ENCODE assay signal across 15 cellular contexts in the genomic region with DNA sequence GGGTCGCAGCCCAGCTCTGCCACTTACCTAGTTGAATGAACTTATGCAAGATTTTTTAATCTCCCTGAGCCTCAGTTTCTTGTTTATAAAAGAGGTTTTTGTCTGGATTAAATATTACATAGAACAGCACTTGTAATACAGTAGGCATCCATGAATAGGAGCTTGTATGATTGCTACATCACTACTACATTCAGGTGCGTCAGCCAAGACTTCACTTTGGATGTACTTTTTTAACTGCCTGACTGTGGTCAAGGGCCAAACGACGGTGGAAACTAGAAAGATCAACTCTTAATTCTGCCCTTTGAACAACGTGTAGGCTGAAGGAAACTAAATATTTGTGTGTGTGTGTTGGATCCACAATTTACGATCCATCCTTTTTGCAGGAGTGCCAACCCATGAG.
DNase-seq lines count a peak whose midpoint lies in the region; ATAC-seq and TF ChIP-seq lines count a peak whose summit lies in the region.
"Had no signal": no experiment of that assay in that cellular context is flagged by ENCODE, and none has a peak within 500 bp of the region (broad histone marks: within the 10 kb centered on the region; RNA-seq: fewer than 3 reads in every experiment).

No MANE protein-coding gene starts in this region.

- DNase-seq in IMR-90 (no peak), endodermal cell (peak; percentile 7), lower lobe of right lung (no peak), vagina (ENCODE audit: extremely low spot score in 2 of 2) (no peak), superior temporal gyrus (ENCODE audit: extremely low spot score) (no peak), CD1c-positive myeloid dendritic cell (ENCODE audit: extremely low spot score) (no peak)
- DNase-seq: 8988T; CD8-positive, alpha-beta T cell; COR-L47; DMS 273 treated with DMSO at 0.1 percent for 48 hours; GM23248 had no signal

- H2AK5ac ChIP-seq in IMR-90 (ENCODE audit: low read depth, low read length) = peak overlapping the region; percentile 76

- 0 out of 2 replicates have a peak, but pooled peaks cover 9% of the 10 kb centered on the region for H3K9me1 ChIP-seq in IMR-90 (ENCODE audit: insufficient read depth, low read length)

- H2BK5ac ChIP-seq in IMR-90 (ENCODE audit: low read depth, low read length, poor library complexity, severe bottlenecking) = no peak overlapping the region

- H2AFZ ChIP-seq in IMR-90 (replicated peaks; ENCODE audit: low read length, poor library complexity) = no peak overlapping the region
- H2AFZ ChIP-seq: GM23248 had no signal

- peak overlapping the region; percentile 17; the same call in 1 of the 2 replicates for H2BK120ac ChIP-seq in IMR-90 (ENCODE audit: low read depth, low read length)

- peak overlapping the region; percentile 68; the same call in 2 of the 3 replicates for H2BK15ac ChIP-seq in IMR-90 (ENCODE audit: low read depth, low read length)

- peaks cover 6% of the 10 kb centered on the region for H3K4me1 Mint-ChIP-seq in endodermal cell

- no peak overlapping the region for H3K4me2 ChIP-seq in IMR-90 (ENCODE audit: low read depth, low read length)
- H3K4me2 ChIP-seq: BLaER1 had no signal

- no peak for TF ChIP-seq RAD21 in IMR-90 (IDR thresholded peaks at IDR 0.05; ENCODE audit: low read length)

- intact Hi-C loops in IMR-90 (cut with micrococcal nuclease) (no loop called here), lower lobe of right lung (cut with DNase I) (no loop called here), vagina (cut with DNase I) (no loop called here)

- no peak overlapping the region for H3K23ac ChIP-seq in IMR-90 (ENCODE audit: low read depth, low read length)

- H3K27ac ChIP-seq in IMR-90 (ENCODE audit: insufficient read depth, low read length) (no peak overlapping the region), endodermal cell (ENCODE audit: low read depth, low read length) (no peak overlapping the region), lower lobe of right lung (no peak overlapping the region), vagina (peak overlapping the region; percentile 16)
- H3K27ac ChIP-seq: BLaER1, GM23248 had no signal

- TF ChIP-seq POLR2A in IMR-90 (IDR thresholded peaks at IDR 0.05; ENCODE audit: low read depth, low read length) (no peak), vagina (IDR thresholded peaks at IDR 0.05) (no peak)

- no peaks in the 10 kb centered on the region for H3K36me3 Mint-ChIP-seq in endodermal cell (ENCODE audit: low read depth)
- H3K36me3 Mint-ChIP-seq: CD14-positive monocyte; CD8-positive, alpha-beta T cell had no signal

- H2BK20ac ChIP-seq in IMR-90 (ENCODE audit: low read depth, low read length) = peak overlapping the region; percentile 72; the same call in 1 of the 2 replicates

- no peak for ATAC-seq in IMR-90 (ENCODE audit: low read depth)
- ATAC-seq in lower lobe of right lung = peak; percentile 41 to 66
- ATAC-seq in GM21619 (IDR thresholded peaks at IDR 0.05; ENCODE audit: unreplicated experiment) = no peak
- ATAC-seq: CD8-positive, alpha-beta T cell had no signal

- no TSS peak for BruUV-seq in IMR-90 (replicated peaks; lab: Mats Ljungman, UMichigan)

- H4K8ac ChIP-seq in IMR-90 (ENCODE audit: low read depth in 2 of 2, low read length in 2 of 2) = no peak overlapping the region

- TF ChIP-seq CTCF in IMR-90 (conservative IDR thresholded peaks at IDR 0.05; ENCODE audit: low read depth, low read length) (no peak), endodermal cell (conservative IDR thresholded peaks at IDR 0.05) (no peak), lower lobe of right lung (IDR thresholded peaks at IDR 0.05) (no peak), vagina (IDR thresholded peaks at IDR 0.05) (no peak)

- H2AK9ac ChIP-seq in IMR-90 (replicated peaks; ENCODE audit: low read depth, low read length, poor library complexity) = no peak overlapping the region

- dilution Hi-C loops in IMR-90 (cut with HindIII; ENCODE audit: low sequenced_read_pairs, unreplicated experiment) = no loop called here

- no peak overlapping the region for H3K56ac ChIP-seq in IMR-90 (ENCODE audit: extremely low read depth, insufficient read depth, low read length)

- H3K4me3 Mint-ChIP-seq in endodermal cell = no peak overlapping the region
- H3K4me3 Mint-ChIP-seq: CD14-positive monocyte; CD8-positive, alpha-beta T cell had no signal

- peak overlapping the region; percentile 67; the same call in 1 of the 2 replicates for H4K5ac ChIP-seq in IMR-90 (ENCODE audit: low read depth, low read length)

- CTCF ChIA-PET in IMR-90 (lab: Yijun Ruan, JAX) = no interaction called here

- H3K4me3 ChIP-seq in IMR-90 (ENCODE audit: insufficient read depth, low read depth, low read length) (no peak overlapping the region), endodermal cell (ENCODE audit: low read length) (no peak overlapping the region), lower lobe of right lung (no peak overlapping the region), vagina (no peak overlapping the region)
- H3K4me3 ChIP-seq: BLaER1, GM23248, HAP-1 had no signal

- WGBS in IMR-90 (ENCODE audit: extremely low coverage in 2 of 2, insufficient read length in 1 of 2), 2 experiments = no CpG with 5 or more reads among the region's 6 CpGs
- WGBS in endodermal cell (ENCODE audit: insufficient coverage in 1 of 2, insufficient read length in 1 of 2), 2 experiments = 88 to 93% methylated on average over 4 to 6 of the region's 6 CpGs

- POLR2A ChIA-PET in IMR-90 (lab: Charles Lee; ENCODE audit: unreplicated experiment) = no interaction called here

- H3K4ac ChIP-seq in IMR-90 (ENCODE audit: low read depth, low read length) = peak overlapping the region; percentile 46

- no peaks in the 10 kb centered on the region for H4K20me1 ChIP-seq in IMR-90 (ENCODE audit: insufficient read depth, low read length)
- H4K20me1 ChIP-seq: BLaER1 had no signal

- in situ Hi-C loops in IMR-90 (cut with MboI; ENCODE audit: low sequenced_read_pairs) = no loop called here

- no peaks in the 10 kb centered on the region for H3K27me3 ChIP-seq in IMR-90 (ENCODE audit: control insufficient read depth, insufficient read depth, low read length)
- H3K27me3 ChIP-seq in endodermal cell (ENCODE audit: control insufficient read depth, insufficient read depth, low read length, poor library complexity, severe bottlenecking) = peaks cover 23% of the 10 kb centered on the region
- no peaks in the 10 kb centered on the region for H3K27me3 ChIP-seq in lower lobe of right lung (ENCODE audit: low read depth)
- no peaks in the 10 kb centered on the region for H3K27me3 ChIP-seq in vagina
- H3K27me3 ChIP-seq: BLaER1 had no signal

- H3K14ac ChIP-seq in IMR-90 (replicated peaks; ENCODE audit: low read depth, low read length) = no peak overlapping the region

- no peaks in the 10 kb centered on the region for H3K79me1 ChIP-seq in IMR-90 (ENCODE audit: low read depth in 1 of 2, low read length in 2 of 2)

- H3K36me3 ChIP-seq in IMR-90 (ENCODE audit: control insufficient read depth, insufficient read depth, low read length) (no peaks in the 10 kb centered on the region), endodermal cell (ENCODE audit: control insufficient read depth, insufficient read depth, low read length) (no peaks in the 10 kb centered on the region), lower lobe of right lung (no peaks in the 10 kb centered on the region), vagina (no peaks in the 10 kb centered on the region)
- H3K36me3 ChIP-seq: BLaER1, HAP-1 had no signal

- H3K4me1 ChIP-seq in IMR-90 (ENCODE audit: control insufficient read depth, insufficient read depth, low read length) (peaks cover 13% of the 10 kb centered on the region), endodermal cell (ENCODE audit: control insufficient read depth, insufficient read depth, low read length) (no peaks in the 10 kb centered on the region), lower lobe of right lung (no peaks in the 10 kb centered on the region), vagina (peaks cover 12% of the 10 kb centered on the region)
- H3K4me1 ChIP-seq: HAP-1 had no signal

- H3K9ac ChIP-seq in IMR-90 (ENCODE audit: low read depth, low read length) (no peak overlapping the region), endodermal cell (ENCODE audit: extremely low read depth, low read length, poor library complexity, severe bottlenecking) (no peak overlapping the region)
- H3K9ac ChIP-seq: BLaER1, GM23248 had no signal

- H3K9me3 ChIP-seq in IMR-90 (ENCODE audit: control insufficient read depth, insufficient read depth, low read length) = no peaks in the 10 kb centered on the region
- H3K9me3 ChIP-seq in endodermal cell (ENCODE audit: control insufficient read depth, low read length) = no peaks in the 10 kb centered on the region
- H3K9me3 ChIP-seq in lower lobe of right lung = no peaks in the 10 kb centered on the region
- no peaks in the 10 kb centered on the region for H3K9me3 ChIP-seq in vagina
- H3K9me3 ChIP-seq: BLaER1, HAP-1 had no signal

- no peaks in the 10 kb centered on the region for H3K9me3 Mint-ChIP-seq in endodermal cell
- H3K9me3 Mint-ChIP-seq: CD8-positive, alpha-beta T cell had no signal

- H3K27ac Mint-ChIP-seq in endodermal cell = no peak overlapping the region
- H3K27ac Mint-ChIP-seq: CD14-positive monocyte; CD8-positive, alpha-beta T cell had no signal

- H3K18ac ChIP-seq in IMR-90 (ENCODE audit: low read depth, low read length) = peak overlapping the region; percentile 92

- H3K27me3 Mint-ChIP-seq in endodermal cell (ENCODE audit: insufficient read depth) = peaks cover 15% of the 10 kb centered on the region

- peak overlapping the region; percentile 44; the same call in 1 of the 2 replicates for H4K91ac ChIP-seq in IMR-90 (ENCODE audit: insufficient read depth, low read depth, low read length)

TF ChIP-seq in IMR-90, 13 proteins besides CTCF, POLR2A, EP300 and RAD21 (continues in another document):
- TF ChIP-seq, protein P1, sequence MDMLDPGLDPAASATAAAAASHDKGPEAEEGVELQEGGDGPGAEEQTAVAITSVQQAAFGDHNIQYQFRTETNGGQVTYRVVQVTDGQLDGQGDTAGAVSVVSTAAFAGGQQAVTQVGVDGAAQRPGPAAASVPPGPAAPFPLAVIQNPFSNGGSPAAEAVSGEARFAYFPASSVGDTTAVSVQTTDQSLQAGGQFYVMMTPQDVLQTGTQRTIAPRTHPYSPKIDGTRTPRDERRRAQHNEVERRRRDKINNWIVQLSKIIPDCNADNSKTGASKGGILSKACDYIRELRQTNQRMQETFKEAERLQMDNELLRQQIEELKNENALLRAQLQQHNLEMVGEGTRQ (IDR thresholded peaks at IDR 0.05; ENCODE audit: low read depth, low read length) = no peak
- no peak for TF ChIP-seq RFX5 (IDR thresholded peaks at IDR 0.05; ENCODE audit: low read depth, low read length)
- no peak for TF ChIP-seq ELK1 (IDR thresholded peaks at IDR 0.05; ENCODE audit: borderline replicate concordance, low read depth, low read length)
- no peak for TF ChIP-seq MAFK (IDR thresholded peaks at IDR 0.05; ENCODE audit: low read depth, low read length)

Comparison
In these comparisons a context has a peak if more than half of its experiments do, and no peak if none do; other contexts are left out.
1. ATAC-seq: peak in lower lobe of right lung (2 of 2); none in IMR-90 (single experiment) and GM21619 (single experiment).